Comparison of ENCODE assay signal across 14 cellular contexts in the genomic region with DNA sequence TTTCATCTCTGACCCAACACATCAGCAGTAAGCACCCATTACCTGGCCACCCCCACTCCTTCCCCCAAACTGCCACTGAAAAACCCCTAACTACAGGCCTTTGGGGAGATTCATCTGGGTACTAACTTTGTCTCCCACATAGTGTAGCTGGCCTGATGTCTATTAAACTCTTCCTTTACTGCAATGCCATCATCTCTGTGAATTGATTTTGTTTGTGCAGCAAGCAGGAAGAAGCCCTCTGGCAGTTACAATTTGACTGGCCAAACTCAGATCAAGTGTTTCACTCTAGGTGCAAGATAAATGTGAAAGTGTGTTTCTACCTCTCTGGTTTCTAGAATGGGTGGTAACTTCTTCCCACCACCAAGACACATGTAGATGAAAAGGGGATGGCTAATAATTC. TPM values are rescaled to one million over a fixed set of nuclear protein-coding genes. Genes with fewer than 3 reads are reported as not detected.
A peak's percentile ranks its signal among the peaks of the same experiment; 100 is the strongest.
DNase-seq lines count a peak whose midpoint lies in the region; ATAC-seq and TF ChIP-seq lines count a peak whose summit lies in the region.
"Had no signal": no experiment of that assay in that cellular context is flagged by ENCODE, and none has a peak within 500 bp of the region (broad histone marks: within the 10 kb centered on the region; RNA-seq: fewer than 3 reads in every experiment).

No MANE protein-coding gene starts in this region.

- peak; percentile 78 for ATAC-seq in GM18519 (IDR thresholded peaks at IDR 0.05; ENCODE audit: low FRiP score, unreplicated experiment)
- peak; percentile 73 for ATAC-seq in GM21390 (IDR thresholded peaks at IDR 0.05; ENCODE audit: unreplicated experiment)
- ATAC-seq in HG03060 (IDR thresholded peaks at IDR 0.05; ENCODE audit: low read depth, unreplicated experiment), result peak; percentile 40
- ATAC-seq in activated CD8-positive, alpha-beta T cell treated with anti-CD3 and anti-CD28 coated beads, Interleukin-2, amount 10 ng/mL, durations not matched to agents 7 days and 5 days, result peak; percentile 23
- ATAC-seq: CD8-positive, alpha-beta T cell; right lobe of liver had no signal

- no peak for DNase-seq in activated CD8-positive, alpha-beta T cell treated with anti-CD3 and anti-CD28 coated beads, Interleukin-2, amount 10 ng/mL, durations not matched to agents 7 days and 5 days
- DNase-seq in NCI-H69 (lab: John Stamatoyannopoulos, UW), result no peak
- DNase-seq in coronary artery (ENCODE audit: low spot score), result no peak
- no peak for DNase-seq in putamen (ENCODE audit: low spot score)
- no peak for DNase-seq in HCEC 1CT
- DNase-seq: CD8-positive, alpha-beta T cell; NCI-H510A treated with DMSO at 0.1 percent for 48 hours; right lobe of liver; SHP77 treated with DMSO at 0.1 percent for 48 hours; uterus had no signal

- no peak overlapping the region for H3K4me3 Mint-ChIP-seq in activated CD8-positive, alpha-beta T cell treated with anti-CD3 and anti-CD28 coated beads, Interleukin-2, amount 10 ng/mL, durations not matched to agents 7 days and 5 days
- H3K4me3 Mint-ChIP-seq: CD8-positive, alpha-beta T cell had no signal

- TF ChIP-seq CTCF in coronary artery (IDR thresholded peaks at IDR 0.05), result no peak

- no peak overlapping the region for H3K27ac Mint-ChIP-seq in activated CD8-positive, alpha-beta T cell treated with anti-CD3 and anti-CD28 coated beads, Interleukin-2, amount 10 ng/mL, durations not matched to agents 7 days and 5 days
- H3K27ac Mint-ChIP-seq: CD8-positive, alpha-beta T cell had no signal

- H3K4me1 Mint-ChIP-seq in activated CD8-positive, alpha-beta T cell treated with anti-CD3 and anti-CD28 coated beads, Interleukin-2, amount 10 ng/mL, durations not matched to agents 7 days and 5 days (ENCODE audit: low read depth), result peaks cover 15% of the 10 kb centered on the region

- CTCF ChIA-PET in activated CD8-positive, alpha-beta T cell treated with anti-CD3 and anti-CD28 coated beads, Interleukin-2, amount 10 ng/mL, durations not matched to agents 7 days and 5 days (lab: Charles Lee), result interaction anchor here (1.3 to 2.8 kb wide), 3 partner anchors 18 to 287 kb away, joined by 3 to 11 read pairs (median 4); no protein-coding TSS in a partner anchor

- no peaks in the 10 kb centered on the region for H3K9me3 Mint-ChIP-seq in activated CD8-positive, alpha-beta T cell treated with anti-CD3 and anti-CD28 coated beads, Interleukin-2, amount 10 ng/mL, durations not matched to agents 7 days and 5 days (ENCODE audit: insufficient read depth)
- H3K9me3 Mint-ChIP-seq: CD8-positive, alpha-beta T cell had no signal

- H3K36me3 Mint-ChIP-seq in activated CD8-positive, alpha-beta T cell treated with anti-CD3 and anti-CD28 coated beads, Interleukin-2, amount 10 ng/mL, durations not matched to agents 7 days and 5 days (ENCODE audit: low read depth), result no peaks in the 10 kb centered on the region
- H3K36me3 Mint-ChIP-seq: CD8-positive, alpha-beta T cell had no signal

- no peak overlapping the region for H3K27ac ChIP-seq in coronary artery
- H3K27ac ChIP-seq: right lobe of liver, uterus had no signal

- peaks cover 42% of the 10 kb centered on the region for H3K27me3 Mint-ChIP-seq in activated CD8-positive, alpha-beta T cell treated with anti-CD3 and anti-CD28 coated beads, Interleukin-2, amount 10 ng/mL, durations not matched to agents 7 days and 5 days (ENCODE audit: low read depth)

- H3K4me3 ChIP-seq in coronary artery, result no peak overlapping the region
- H3K4me3 ChIP-seq: right lobe of liver, uterus had no signal

- POLR2A ChIA-PET in activated CD8-positive, alpha-beta T cell treated with anti-CD3 and anti-CD28 coated beads, Interleukin-2, amount 10 ng/mL, durations not matched to agents 7 days and 5 days (lab: Charles Lee), result no interaction called here

RNA-seq across cellular contexts. Expression of gene OR5K4, which starts 26.7 kb away (rescaled TPM):
- not detected for total RNA-seq in activated CD8-positive, alpha-beta T cell treated with anti-CD3 and anti-CD28 coated beads, Interleukin-2, amount 10 ng/mL, durations not matched to agents 7 days and 5 days
- total RNA-seq: CD8-positive, alpha-beta T cell; MCF 10A; right lobe of liver; uterus had no signal

RNA-seq across cellular contexts. Expression of gene OR5H2, which starts 44.6 kb away (rescaled TPM):
- not detected for total RNA-seq in activated CD8-positive, alpha-beta T cell treated with anti-CD3 and anti-CD28 coated beads, Interleukin-2, amount 10 ng/mL, durations not matched to agents 7 days and 5 days
- total RNA-seq: CD8-positive, alpha-beta T cell; MCF 10A; right lobe of liver; uterus had no signal

Comparison
In these comparisons a context has a peak if more than half of its experiments do, and no peak if none do; other contexts are left out.
1. ATAC-seq: peak in every context shown above with its lines; median percentile 78 in GM18519; 73 in GM21390; 40 in HG03060; 23 in activated CD8-positive, alpha-beta T cell treated with anti-CD3 and anti-CD28 coated beads, Interleukin-2, amount 10 ng/mL, durations not matched to agents 7 days and 5 days.